In genomic region chr20:2749951-2750342, GRCh38 we compare ENCODE assay signal across 1 cellular context.
TF ChIP-seq lines count a peak whose summit lies in the region.

No MANE protein-coding gene starts in this region.

TF ChIP-seq in HepG2, 621 proteins besides CTCF, POLR2A, EP300 and RAD21 (continued from another document):
- TF ChIP-seq MTERF4 (CRISPR knock-in tag; IDR thresholded peaks at IDR 0.05) (no peak), MED13 (CRISPR knock-in tag; IDR thresholded peaks at IDR 0.05) (no peak)
